Comparison of ENCODE assay signal across 20 cellular contexts in the genomic region with DNA sequence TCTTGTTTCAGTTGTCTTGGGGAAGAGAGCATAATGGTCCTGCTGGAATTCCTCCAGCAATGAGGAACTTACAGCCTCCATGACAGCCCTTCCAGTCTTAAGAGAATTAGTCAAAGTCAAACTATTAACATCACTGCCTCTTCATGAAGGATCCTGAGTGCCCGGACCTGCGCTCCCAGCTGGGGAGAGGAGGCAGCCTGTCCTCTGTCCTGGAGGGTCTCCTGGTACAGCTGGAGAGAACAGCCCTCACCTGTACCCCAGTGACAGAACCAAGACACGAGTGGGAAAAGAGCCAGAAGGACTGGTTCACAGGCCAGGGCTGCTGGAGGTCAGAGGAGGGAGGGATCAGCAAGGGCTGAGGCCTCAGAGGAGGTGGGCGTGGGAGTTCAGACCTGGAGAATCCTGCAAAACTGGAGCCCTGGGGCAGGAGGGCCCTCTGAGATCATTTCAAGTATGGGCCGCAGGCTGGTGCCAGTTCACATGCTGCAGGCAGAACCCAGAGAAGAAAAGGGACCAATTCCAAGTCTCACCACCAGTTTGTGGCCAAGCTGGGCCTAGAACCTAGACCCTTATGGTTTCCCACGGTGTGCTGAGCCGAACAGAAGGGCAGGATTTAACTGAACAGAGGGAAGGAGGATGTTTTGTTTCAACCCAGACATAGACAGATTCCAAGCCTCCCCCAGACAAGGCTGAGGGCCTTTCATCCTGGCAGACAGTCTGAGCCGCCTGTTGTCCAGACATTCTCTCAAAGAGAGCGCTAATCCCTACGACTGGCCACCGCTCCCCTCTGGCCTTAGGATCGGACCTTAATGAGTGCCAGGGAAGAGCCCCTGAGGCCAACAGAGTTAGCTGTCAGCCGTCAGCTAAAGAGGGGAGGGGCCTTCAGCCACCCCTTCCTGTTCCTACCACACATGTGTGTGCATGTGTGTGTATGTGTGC. TPM values are rescaled to one million over a fixed set of nuclear protein-coding genes. Genes with fewer than 3 reads are reported as not detected.
A peak's percentile ranks its signal among the peaks of the same experiment; 100 is the strongest.
DNase-seq lines count a peak whose midpoint lies in the region; ATAC-seq and TF ChIP-seq lines count a peak whose summit lies in the region.
"Had no signal": no experiment of that assay in that cellular context is flagged by ENCODE, and none has a peak within 500 bp of the region (broad histone marks: within the 10 kb centered on the region; RNA-seq: fewer than 3 reads in every experiment).

No MANE protein-coding gene starts in this region.

- CTCF ChIA-PET in AG04450 (lab: Charles Lee), result no interaction called here
- CTCF ChIA-PET in GM10248 (lab: Yijun Ruan, JAX), result interaction anchor here (1.2 kb wide), 1 partner anchor 20 kb away, joined by 3 read pairs; no protein-coding TSS in a partner anchor

- H2BK5ac ChIP-seq in neuronal stem cell (ENCODE audit: low read length), result no peak overlapping the region

- H3K27ac ChIP-seq in AG04450 (ENCODE audit: low read depth, low read length) (peak overlapping the region; percentile 11), RWPE2 (ENCODE audit: poor library complexity, severe bottlenecking) (no peak overlapping the region), neuronal stem cell (replicated peaks; ENCODE audit: low read length) (no peak overlapping the region)
- H3K27ac ChIP-seq: VCaP had no signal

- no peak for ATAC-seq in RWPE2 (ENCODE audit: low read depth)
- ATAC-seq in Right ventricle myocardium superior (ENCODE audit: poor library complexity), result peak; percentile 28
- ATAC-seq: GM23338; naive thymus-derived CD4-positive, alpha-beta T cell; sciatic nerve had no signal

- H2BK15ac ChIP-seq in neuronal stem cell (ENCODE audit: low read length), result peak overlapping the region; percentile 17

- H2AFZ ChIP-seq in neuronal stem cell (ENCODE audit: low read length), result no peak overlapping the region
- H2AFZ ChIP-seq: GM23338 had no signal

- H4K8ac ChIP-seq in neuronal stem cell (ENCODE audit: low read depth, low read length), result no peak overlapping the region

- H2BK12ac ChIP-seq in neuronal stem cell (ENCODE audit: low read length), result no peak overlapping the region

- no peak overlapping the region for H3K23ac ChIP-seq in neuronal stem cell (ENCODE audit: low read depth, low read length, poor library complexity)

- H3K14ac ChIP-seq in neuronal stem cell (ENCODE audit: low read length), result no peak overlapping the region

- TF ChIP-seq CTCF in AG04450 (IDR thresholded peaks at IDR 0.05; ENCODE audit: low read depth, low read length) (no peak), RWPE2 (IDR thresholded peaks at IDR 0.05; ENCODE audit: poor library complexity, severe bottlenecking) (no peak), GM10248 (IDR thresholded peaks at IDR 0.05; ENCODE audit: control extremely low read depth, extremely low read depth, low read depth, missing control alignments) (no peak)

- H3K79me1 ChIP-seq in neuronal stem cell (ENCODE audit: low read depth, low read length), result peaks cover 3% of the 10 kb centered on the region

- H3K9ac ChIP-seq in neuronal stem cell (ENCODE audit: low read depth, low read length, poor library complexity), result no peak overlapping the region

- H3K36me3 ChIP-seq in RWPE2 (ENCODE audit: low read depth), result no peaks in the 10 kb centered on the region
- peaks cover 2 to 26% of the 10 kb centered on the region in 2 donors for H3K36me3 ChIP-seq in neuronal stem cell (replicated peaks in 1 of 2; ENCODE audit: control insufficient read depth in 2 of 2, insufficient read depth in 2 of 2, low read length in 2 of 2)

- DNase-seq in AG04450 (ENCODE audit: low read depth, low spot score) (no peak), RWPE2 (ENCODE audit: low spot score) (peak; percentile 47), Right ventricle myocardium superior (peak; percentile 42), neuronal stem cell (ENCODE audit: low spot score) (peak; percentile 84), GM10248 (ENCODE audit: extremely low spot score) (no peak), activated gamma-delta T cell treated with Interleukin-2 at 50 U/mL for 16 hours (no peak)
- DNase-seq in activated CD4-positive, alpha-beta T cell treated with anti-CD3 and anti-CD28 coated beads, Interleukin-2, amount 50 U/mL, for 48 hours, result no peak
- DNase-seq in activated naive CD4-positive, alpha-beta T cell (lab: John Stamatoyannopoulos, UW), result no peak
- DNase-seq: activated gamma-delta T cell; Calu3; caudate nucleus; kidney glomerular epithelial cell; naive thymus-derived CD4-positive, alpha-beta T cell; NCI-H1417; NCI-H446 treated with DMSO at 0.1 percent for 48 hours; stimulated activated CD4-positive, alpha-beta T cell treated with anti-CD3 and anti-CD28 coated beads, Interleukin-4, amount 100 ng/mL, for 4 hours had no signal

- H3K4me3 ChIP-seq in AG04450 (ENCODE audit: low read depth, low read length), result no peak overlapping the region
- H3K4me3 ChIP-seq in RWPE2 (ENCODE audit: severe bottlenecking), result no peak overlapping the region
- H3K4me3 ChIP-seq in neuronal stem cell (ENCODE audit: low read length in 2 of 2), result peak overlapping the region in 1 of 2 donors; percentile 57
- H3K4me3 ChIP-seq: GM23338 had no signal

- peak overlapping the region; percentile 50 for H3K18ac ChIP-seq in neuronal stem cell (ENCODE audit: low read length)

- H3K4me1 ChIP-seq in RWPE2 (ENCODE audit: insufficient read depth, poor library complexity, severe bottlenecking), result peaks cover 16% of the 10 kb centered on the region
- H3K4me1 ChIP-seq in neuronal stem cell (ENCODE audit: control insufficient read depth in 2 of 2, insufficient read depth in 1 of 2, low read depth in 1 of 2, low read length in 2 of 2), result peaks cover 5 to 12% of the 10 kb centered on the region in 2 donors

- POLR2A ChIA-PET in AG04450 (lab: Yijun Ruan, JAX) (no interaction called here), GM10248 (lab: Yijun Ruan, JAX) (no interaction called here)

- no CpG with 5 or more reads among the region's 13 CpGs for WGBS in neuronal stem cell (ENCODE audit: extremely low coverage in 2 of 2, insufficient read length in 2 of 2, insufficient replicate concordance in 1 of 2), 2 donors

- no peak overlapping the region for H4K91ac ChIP-seq in neuronal stem cell (ENCODE audit: low read depth, low read length, poor library complexity)

- intact Hi-C loops in Right ventricle myocardium superior (cut with DNase I), result no loop called here

- H3K4ac ChIP-seq in neuronal stem cell (ENCODE audit: low read length), result no peak overlapping the region

- H3K27me3 ChIP-seq in AG04450 (ENCODE audit: control insufficient read depth, insufficient read depth, low read length), result no peaks in the 10 kb centered on the region
- no peaks in the 10 kb centered on the region for H3K27me3 ChIP-seq in RWPE2 (ENCODE audit: insufficient read depth, poor library complexity, severe bottlenecking)
- peaks cover 0 to 8% (median 0%) of the 10 kb centered on the region in 3 experiments for H3K27me3 ChIP-seq in neuronal stem cell (ENCODE audit: control insufficient read depth in 3 of 3, insufficient read depth in 3 of 3, low read depth in 1 of 3, low read length in 3 of 3)

- no peak overlapping the region for H3K4me2 ChIP-seq in neuronal stem cell (ENCODE audit: insufficient read depth, low read length, poor library complexity, severe bottlenecking)
- H3K4me2 ChIP-seq: GM23338 had no signal

- no peak overlapping the region for H2BK120ac ChIP-seq in neuronal stem cell (ENCODE audit: low read depth, low read length)

- no peak overlapping the region for H2AK5ac ChIP-seq in neuronal stem cell (ENCODE audit: low read depth, low read length)

- H3K9me3 ChIP-seq in AG04450 (ENCODE audit: control insufficient read depth, insufficient read depth, low read length) (no peaks in the 10 kb centered on the region), RWPE2 (ENCODE audit: severe bottlenecking) (no peaks in the 10 kb centered on the region), neuronal stem cell (replicated peaks in 1 of 2; ENCODE audit: control insufficient read depth in 2 of 2, insufficient read depth in 1 of 2, low read depth in 1 of 2, low read length in 2 of 2) (no peaks in the 10 kb centered on the region)

RNA-seq across cellular contexts. Expression of a gene that starts 18.2 kb away (rescaled TPM):
- 114 and 206 TPM in 2 replicates for polyA plus RNA-seq in AG04450 (2011; rRNA removed)
- 260 and 359 TPM in 2 replicates for polyA minus RNA-seq in AG04450 (2011; rRNA and poly(A)+ RNA removed)
- 14.6 TPM for total RNA-seq in Right ventricle myocardium superior
- polyA plus RNA-seq in neuronal stem cell (2013, experiment 1 of 2), result 67.0 TPM
- 68.3 TPM for polyA plus RNA-seq in neuronal stem cell (2013, experiment 2 of 2)
- total RNA-seq: OCI-LY7 had no signal

RNA-seq across cellular contexts. Expression of a gene that starts 47.7 kb away (rescaled TPM):
- 7.3 and 10.0 TPM in 2 replicates for polyA plus RNA-seq in AG04450 (2011; rRNA removed)
- polyA minus RNA-seq in AG04450 (2011; rRNA and poly(A)+ RNA removed), result 5.0 and 6.3 TPM in 2 replicates
- total RNA-seq in Right ventricle myocardium superior, result 26.8 TPM
- 2.2 TPM for polyA plus RNA-seq in neuronal stem cell (2013, experiment 1 of 2)
- polyA plus RNA-seq in neuronal stem cell (2013, experiment 2 of 2), result 2.3 TPM

RNA-seq across cellular contexts. Expression of a gene that starts 50.1 kb away (rescaled TPM):
- polyA plus RNA-seq in AG04450 (2011; rRNA removed), result 7.6 and 12.5 TPM in 2 replicates
- 22.0 and 22.5 TPM in 2 replicates for polyA minus RNA-seq in AG04450 (2011; rRNA and poly(A)+ RNA removed)
- total RNA-seq in Right ventricle myocardium superior, result 18.2 TPM
- 19.7 TPM for polyA plus RNA-seq in neuronal stem cell (2013, experiment 1 of 2)
- polyA plus RNA-seq in neuronal stem cell (2013, experiment 2 of 2), result 20.5 TPM

Comparison
In these comparisons a context has a peak if more than half of its experiments do, and no peak if none do; other contexts are left out.
1. DNase-seq: peak in RWPE2 (single experiment), Right ventricle myocardium superior (single experiment) and neuronal stem cell (single experiment); none in AG04450 (single experiment), GM10248 (single experiment), activated CD4-positive, alpha-beta T cell treated with anti-CD3 and anti-CD28 coated beads, Interleukin-2, amount 50 U/mL, for 48 hours (0 of 2), activated gamma-delta T cell treated with Interleukin-2 at 50 U/mL for 16 hours (single experiment) and activated naive CD4-positive, alpha-beta T cell (0 of 4).